In genomic region chr4:115529126-115529525, GRCh38 we compare ENCODE assay signal across 35 cellular contexts.
"Had no signal": no experiment of that assay in that cellular context is flagged by ENCODE, and none has a peak within 500 bp of the region (broad histone marks: within the 10 kb centered on the region; RNA-seq: fewer than 3 reads in every experiment).

No MANE protein-coding gene starts in this region.

- H3K9me3 ChIP-seq: adrenal gland, body of pancreas, esophagus squamous epithelium had no signal

- H3K9me3 Mint-ChIP-seq: activated CD4-positive, alpha-beta memory T cell treated with anti-CD3 and anti-CD28 coated beads for 36 hours; activated CD4-positive, alpha-beta T cell treated with anti-CD3 and anti-CD28 coated beads, Interleukin-2, amount 10 ng/mL, durations not matched to agents 24 days and 14 days; activated naive CD4-positive, alpha-beta T cell treated with anti-CD3 and anti-CD28 coated beads for 36 hours; activated naive CD8-positive, alpha-beta T cell treated with anti-CD3 and anti-CD28 coated beads for 36 hours; activated naive CD8-positive, alpha-beta T cell treated with anti-CD3 and anti-CD28 coated beads, Interleukin-2, amount 50 U/mL, for 24 hours; activated T-helper 1 cell treated with anti-CD3 and anti-CD28 coated beads, Interleukin-12 subunit alpha, Interleukin-12 subunit beta, Interleukin-2, Interleukin-4 antibody, amounts not matched to agents 30 ng/mL and 10 ng/mL and 1 ng/mL, durations not matched to agents 14 hours and 24 hours and 36 hours; activated T-helper 2 cell treated with anti-CD3 and anti-CD28 coated beads, Interferon-gamma antibody, Interleukin-2, Interleukin-4, amounts not matched to agents 10 μg/mL and 5 μg/mL and 100 μg/mL, durations not matched to agents 14 hours and 24 hours and 36 hours; effector memory CD8-positive, alpha-beta T cell; T-helper 2 cell treated with Interferon-gamma antibody and Interleukin-4, amounts not matched to agents 5 μg/mL and 100 μg/mL, for 36 hours had no signal

- H3K27me3 ChIP-seq: adrenal gland, body of pancreas, esophagus squamous epithelium had no signal

- DNase-seq: activated CD4-positive, alpha-beta memory T cell treated with anti-CD3 and anti-CD28 coated beads for 36 hours; activated CD4-positive, alpha-beta T cell treated with anti-CD3 and anti-CD28 coated beads for 36 hours; activated CD4-positive, alpha-beta T cell treated with anti-CD3 and anti-CD28 coated beads, Interleukin-2, amount 10 ng/mL, durations not matched to agents 24 days and 14 days; activated CD4-positive, CD25-positive, alpha-beta regulatory T cell; activated CD4-positive, CD25-positive, alpha-beta regulatory T cell treated with anti-CD3 and anti-CD28 coated beads, Interleukin-2, amount 50 U/mL, for 72 hours; activated CD8-positive, alpha-beta memory T cell treated with anti-CD3 and anti-CD28 coated beads, Interleukin-2, amount 10 ng/mL, durations not matched to agents 7 days and 5 days; activated CD8-positive, alpha-beta memory T cell treated with anti-CD3 and anti-CD28 coated beads, Interleukin-2, amount 50 U/mL, for 4 hours; activated CD8-positive, alpha-beta T cell treated with anti-CD3 and anti-CD28 coated beads, Interleukin-2, amount 10 ng/mL, durations not matched to agents 7 days and 5 days; activated effector memory CD4-positive, alpha-beta T cell treated with anti-CD3 and anti-CD28 coated beads, Interleukin-2, amount 50 U/mL, for 16 hours; activated naive CD4-positive, alpha-beta T cell treated with anti-CD3 and anti-CD28 coated beads for 36 hours; activated naive CD8-positive, alpha-beta T cell treated with anti-CD3 and anti-CD28 coated beads for 36 hours; activated naive CD8-positive, alpha-beta T cell treated with anti-CD3 and anti-CD28 coated beads, Interleukin-2, amount 50 U/mL, for 24 hours; activated T-cell treated with anti-CD3 and anti-CD28 coated beads, Interleukin-2, amount 50 U/mL, for 1 hour; activated T-cell treated with anti-CD3 and anti-CD28 coated beads, Interleukin-2, amount 50 U/mL, for 48 hours; adrenal gland; amygdala; aorta; body of pancreas; caudate nucleus; cortex of kidney; dermis blood vessel endothelial cell; effector CD4-positive, alpha-beta T cell; effector memory CD8-positive, alpha-beta T cell; esophagus squamous epithelium; head of caudate nucleus; T-helper 1 cell; T-helper 17 cell; T1000 had no signal

- H3K27ac Mint-ChIP-seq: activated CD4-positive, alpha-beta memory T cell treated with anti-CD3 and anti-CD28 coated beads for 36 hours; activated CD4-positive, alpha-beta T cell treated with anti-CD3 and anti-CD28 coated beads for 36 hours; activated CD4-positive, alpha-beta T cell treated with anti-CD3 and anti-CD28 coated beads, Interleukin-2, amount 10 ng/mL, durations not matched to agents 24 days and 14 days; activated CD8-positive, alpha-beta memory T cell treated with anti-CD3 and anti-CD28 coated beads, Interleukin-2, amount 10 ng/mL, durations not matched to agents 7 days and 5 days; activated CD8-positive, alpha-beta T cell treated with anti-CD3 and anti-CD28 coated beads, Interleukin-2, amount 10 ng/mL, durations not matched to agents 7 days and 5 days; activated naive CD4-positive, alpha-beta T cell treated with anti-CD3 and anti-CD28 coated beads for 36 hours; activated naive CD4-positive, alpha-beta T cell treated with anti-CD3 and anti-CD28 coated beads, Interleukin-2, amount 50 U/mL, for 24 hours; activated naive CD8-positive, alpha-beta T cell treated with anti-CD3 and anti-CD28 coated beads for 36 hours; activated naive CD8-positive, alpha-beta T cell treated with anti-CD3 and anti-CD28 coated beads, Interleukin-2, amount 50 U/mL, for 24 hours; activated T-helper 1 cell treated with anti-CD3 and anti-CD28 coated beads, Interleukin-12 subunit alpha, Interleukin-12 subunit beta, Interleukin-2, Interleukin-4 antibody, amounts not matched to agents 30 ng/mL and 10 ng/mL and 1 ng/mL, durations not matched to agents 14 hours and 24 hours and 36 hours; activated T-helper 2 cell treated with anti-CD3 and anti-CD28 coated beads, Interferon-gamma antibody, Interleukin-2, Interleukin-4, amounts not matched to agents 10 μg/mL and 5 μg/mL and 100 μg/mL, durations not matched to agents 14 hours and 24 hours and 36 hours; effector memory CD8-positive, alpha-beta T cell; T-helper 17 cell; T-helper 2 cell treated with Interferon-gamma antibody and Interleukin-4, amounts not matched to agents 5 μg/mL and 100 μg/mL, for 36 hours had no signal

- H3K27ac ChIP-seq: adrenal gland, body of pancreas, epithelial cell of prostate, esophagus squamous epithelium had no signal

- ATAC-seq: activated CD4-positive, alpha-beta T cell treated with anti-CD3 and anti-CD28 coated beads for 36 hours; activated CD8-positive, alpha-beta memory T cell treated with anti-CD3 and anti-CD28 coated beads, Interleukin-2, amount 10 ng/mL, durations not matched to agents 7 days and 5 days; activated CD8-positive, alpha-beta T cell treated with anti-CD3 and anti-CD28 coated beads, Interleukin-2, amount 10 ng/mL, durations not matched to agents 7 days and 5 days; activated naive CD8-positive, alpha-beta T cell treated with anti-CD3 and anti-CD28 coated beads, Interleukin-2, amount 50 U/mL, for 24 hours; body of pancreas; effector memory CD8-positive, alpha-beta T cell; T-helper 17 cell had no signal

- H3K4me3 Mint-ChIP-seq: activated CD4-positive, alpha-beta memory T cell treated with anti-CD3 and anti-CD28 coated beads for 36 hours; activated CD4-positive, alpha-beta T cell treated with anti-CD3 and anti-CD28 coated beads for 36 hours; activated CD4-positive, alpha-beta T cell treated with anti-CD3 and anti-CD28 coated beads, Interleukin-2, amount 10 ng/mL, durations not matched to agents 24 days and 14 days; activated CD8-positive, alpha-beta memory T cell treated with anti-CD3 and anti-CD28 coated beads, Interleukin-2, amount 10 ng/mL, durations not matched to agents 7 days and 5 days; activated CD8-positive, alpha-beta T cell treated with anti-CD3 and anti-CD28 coated beads, Interleukin-2, amount 10 ng/mL, durations not matched to agents 7 days and 5 days; activated naive CD4-positive, alpha-beta T cell treated with anti-CD3 and anti-CD28 coated beads for 36 hours; activated naive CD4-positive, alpha-beta T cell treated with anti-CD3 and anti-CD28 coated beads, Interleukin-2, amount 50 U/mL, for 24 hours; activated naive CD8-positive, alpha-beta T cell treated with anti-CD3 and anti-CD28 coated beads for 36 hours; activated naive CD8-positive, alpha-beta T cell treated with anti-CD3 and anti-CD28 coated beads, Interleukin-2, amount 50 U/mL, for 24 hours; activated T-helper 1 cell treated with anti-CD3 and anti-CD28 coated beads, Interleukin-12 subunit alpha, Interleukin-12 subunit beta, Interleukin-2, Interleukin-4 antibody, amounts not matched to agents 30 ng/mL and 10 ng/mL and 1 ng/mL, durations not matched to agents 14 hours and 24 hours and 36 hours; effector memory CD8-positive, alpha-beta T cell; T-helper 17 cell; T-helper 2 cell treated with Interferon-gamma antibody and Interleukin-4, amounts not matched to agents 5 μg/mL and 100 μg/mL, for 36 hours had no signal

- H3K4me3 ChIP-seq: adrenal gland, body of pancreas, esophagus squamous epithelium had no signal

- H3K27me3 Mint-ChIP-seq: activated CD4-positive, alpha-beta memory T cell treated with anti-CD3 and anti-CD28 coated beads for 36 hours; activated CD4-positive, alpha-beta T cell treated with anti-CD3 and anti-CD28 coated beads for 36 hours; activated CD4-positive, alpha-beta T cell treated with anti-CD3 and anti-CD28 coated beads, Interleukin-2, amount 10 ng/mL, durations not matched to agents 24 days and 14 days; activated CD8-positive, alpha-beta memory T cell treated with anti-CD3 and anti-CD28 coated beads, Interleukin-2, amount 10 ng/mL, durations not matched to agents 7 days and 5 days; activated naive CD4-positive, alpha-beta T cell treated with anti-CD3 and anti-CD28 coated beads, Interleukin-2, amount 50 U/mL, for 24 hours; activated naive CD8-positive, alpha-beta T cell treated with anti-CD3 and anti-CD28 coated beads for 36 hours; activated naive CD8-positive, alpha-beta T cell treated with anti-CD3 and anti-CD28 coated beads, Interleukin-2, amount 50 U/mL, for 24 hours; effector memory CD8-positive, alpha-beta T cell; T-helper 17 cell had no signal

- H3K4me1 Mint-ChIP-seq: activated CD4-positive, alpha-beta T cell treated with anti-CD3 and anti-CD28 coated beads for 36 hours; activated CD4-positive, alpha-beta T cell treated with anti-CD3 and anti-CD28 coated beads, Interleukin-2, amount 10 ng/mL, durations not matched to agents 24 days and 14 days; activated CD8-positive, alpha-beta memory T cell treated with anti-CD3 and anti-CD28 coated beads, Interleukin-2, amount 10 ng/mL, durations not matched to agents 7 days and 5 days; activated naive CD4-positive, alpha-beta T cell treated with anti-CD3 and anti-CD28 coated beads, Interleukin-2, amount 50 U/mL, for 24 hours; activated naive CD8-positive, alpha-beta T cell treated with anti-CD3 and anti-CD28 coated beads for 36 hours; activated naive CD8-positive, alpha-beta T cell treated with anti-CD3 and anti-CD28 coated beads, Interleukin-2, amount 50 U/mL, for 24 hours; T-helper 17 cell had no signal

- H3K36me3 ChIP-seq: adrenal gland, esophagus squamous epithelium had no signal

- H3K4me1 ChIP-seq: adrenal gland, body of pancreas, esophagus squamous epithelium had no signal

- H3K36me3 Mint-ChIP-seq: activated CD4-positive, alpha-beta memory T cell treated with anti-CD3 and anti-CD28 coated beads for 36 hours; activated CD8-positive, alpha-beta memory T cell treated with anti-CD3 and anti-CD28 coated beads, Interleukin-2, amount 10 ng/mL, durations not matched to agents 7 days and 5 days; activated naive CD4-positive, alpha-beta T cell treated with anti-CD3 and anti-CD28 coated beads, Interleukin-2, amount 50 U/mL, for 24 hours; activated naive CD8-positive, alpha-beta T cell treated with anti-CD3 and anti-CD28 coated beads for 36 hours had no signal

- FAIRE-seq: colon, frontal cortex had no signal
